In the genomic region with DNA sequence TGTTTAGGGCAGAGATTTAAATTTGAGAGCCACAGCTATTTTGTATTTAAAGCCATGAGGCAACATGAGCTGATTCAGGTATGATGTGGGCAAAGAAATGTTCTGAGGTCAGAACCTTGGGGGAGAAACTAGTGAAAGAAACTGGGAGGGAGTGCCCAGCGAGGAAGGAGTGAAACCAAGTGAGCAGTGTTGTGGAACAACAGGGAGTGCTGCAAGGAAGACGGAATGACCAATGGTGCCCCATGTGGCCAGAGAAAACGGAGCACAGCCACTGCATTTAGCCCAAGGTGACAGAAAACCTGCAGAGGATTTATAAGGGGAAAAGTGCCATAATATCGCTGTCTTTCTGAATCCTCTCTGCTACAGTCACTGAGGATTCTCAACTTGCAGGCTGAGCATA, we compare ENCODE assay signal across 2 cellular contexts.
TF ChIP-seq lines count a peak whose summit lies in the region.

No MANE protein-coding gene starts in this region.

TF ChIP-seq in SK-N-SH, 30 proteins besides CTCF, POLR2A, EP300 and RAD21 (continued from another document):
- TF ChIP-seq, protein P1, sequence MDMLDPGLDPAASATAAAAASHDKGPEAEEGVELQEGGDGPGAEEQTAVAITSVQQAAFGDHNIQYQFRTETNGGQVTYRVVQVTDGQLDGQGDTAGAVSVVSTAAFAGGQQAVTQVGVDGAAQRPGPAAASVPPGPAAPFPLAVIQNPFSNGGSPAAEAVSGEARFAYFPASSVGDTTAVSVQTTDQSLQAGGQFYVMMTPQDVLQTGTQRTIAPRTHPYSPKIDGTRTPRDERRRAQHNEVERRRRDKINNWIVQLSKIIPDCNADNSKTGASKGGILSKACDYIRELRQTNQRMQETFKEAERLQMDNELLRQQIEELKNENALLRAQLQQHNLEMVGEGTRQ (IDR thresholded peaks at IDR 0.05; ENCODE audit: borderline replicate concordance, low read depth, low read length) = no peak
- TF ChIP-seq, protein P2, sequence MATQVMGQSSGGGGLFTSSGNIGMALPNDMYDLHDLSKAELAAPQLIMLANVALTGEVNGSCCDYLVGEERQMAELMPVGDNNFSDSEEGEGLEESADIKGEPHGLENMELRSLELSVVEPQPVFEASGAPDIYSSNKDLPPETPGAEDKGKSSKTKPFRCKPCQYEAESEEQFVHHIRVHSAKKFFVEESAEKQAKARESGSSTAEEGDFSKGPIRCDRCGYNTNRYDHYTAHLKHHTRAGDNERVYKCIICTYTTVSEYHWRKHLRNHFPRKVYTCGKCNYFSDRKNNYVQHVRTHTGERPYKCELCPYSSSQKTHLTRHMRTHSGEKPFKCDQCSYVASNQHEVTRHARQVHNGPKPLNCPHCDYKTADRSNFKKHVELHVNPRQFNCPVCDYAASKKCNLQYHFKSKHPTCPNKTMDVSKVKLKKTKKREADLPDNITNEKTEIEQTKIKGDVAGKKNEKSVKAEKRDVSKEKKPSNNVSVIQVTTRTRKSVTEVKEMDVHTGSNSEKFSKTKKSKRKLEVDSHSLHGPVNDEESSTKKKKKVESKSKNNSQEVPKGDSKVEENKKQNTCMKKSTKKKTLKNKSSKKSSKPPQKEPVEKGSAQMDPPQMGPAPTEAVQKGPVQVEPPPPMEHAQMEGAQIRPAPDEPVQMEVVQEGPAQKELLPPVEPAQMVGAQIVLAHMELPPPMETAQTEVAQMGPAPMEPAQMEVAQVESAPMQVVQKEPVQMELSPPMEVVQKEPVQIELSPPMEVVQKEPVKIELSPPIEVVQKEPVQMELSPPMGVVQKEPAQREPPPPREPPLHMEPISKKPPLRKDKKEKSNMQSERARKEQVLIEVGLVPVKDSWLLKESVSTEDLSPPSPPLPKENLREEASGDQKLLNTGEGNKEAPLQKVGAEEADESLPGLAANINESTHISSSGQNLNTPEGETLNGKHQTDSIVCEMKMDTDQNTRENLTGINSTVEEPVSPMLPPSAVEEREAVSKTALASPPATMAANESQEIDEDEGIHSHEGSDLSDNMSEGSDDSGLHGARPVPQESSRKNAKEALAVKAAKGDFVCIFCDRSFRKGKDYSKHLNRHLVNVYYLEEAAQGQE (IDR thresholded peaks at IDR 0.05; ENCODE audit: low read depth, low read length) = no peak
- TF ChIP-seq NRF1 (IDR thresholded peaks at IDR 0.05; ENCODE audit: low read depth, low read length) = no peak
- no peak for TF ChIP-seq SMC3 (IDR thresholded peaks at IDR 0.05; ENCODE audit: low read depth, low read length)
- TF ChIP-seq NFIC (IDR thresholded peaks at IDR 0.05; ENCODE audit: borderline replicate concordance) = no peak
- no peak for TF ChIP-seq TCF12 (IDR thresholded peaks at IDR 0.05)
- no peak for TF ChIP-seq YY1 (IDR thresholded peaks at IDR 0.05; ENCODE audit: low read depth)
- no peak for TF ChIP-seq RXRA (IDR thresholded peaks at IDR 0.05; ENCODE audit: borderline replicate concordance, low read depth)
- no peak for TF ChIP-seq RFX5 (IDR thresholded peaks at IDR 0.05; ENCODE audit: low read length)
- TF ChIP-seq, protein P3, sequence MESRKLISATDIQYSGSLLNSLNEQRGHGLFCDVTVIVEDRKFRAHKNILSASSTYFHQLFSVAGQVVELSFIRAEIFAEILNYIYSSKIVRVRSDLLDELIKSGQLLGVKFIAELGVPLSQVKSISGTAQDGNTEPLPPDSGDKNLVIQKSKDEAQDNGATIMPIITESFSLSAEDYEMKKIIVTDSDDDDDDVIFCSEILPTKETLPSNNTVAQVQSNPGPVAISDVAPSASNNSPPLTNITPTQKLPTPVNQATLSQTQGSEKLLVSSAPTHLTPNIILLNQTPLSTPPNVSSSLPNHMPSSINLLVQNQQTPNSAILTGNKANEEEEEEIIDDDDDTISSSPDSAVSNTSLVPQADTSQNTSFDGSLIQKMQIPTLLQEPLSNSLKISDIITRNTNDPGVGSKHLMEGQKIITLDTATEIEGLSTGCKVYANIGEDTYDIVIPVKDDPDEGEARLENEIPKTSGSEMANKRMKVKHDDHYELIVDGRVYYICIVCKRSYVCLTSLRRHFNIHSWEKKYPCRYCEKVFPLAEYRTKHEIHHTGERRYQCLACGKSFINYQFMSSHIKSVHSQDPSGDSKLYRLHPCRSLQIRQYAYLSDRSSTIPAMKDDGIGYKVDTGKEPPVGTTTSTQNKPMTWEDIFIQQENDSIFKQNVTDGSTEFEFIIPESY (IDR thresholded peaks at IDR 0.05; ENCODE audit: borderline replicate concordance, low read depth) = no peak
- no peak for TF ChIP-seq FOSL2 (IDR thresholded peaks at IDR 0.05; ENCODE audit: borderline replicate concordance, low read depth)
- TF ChIP-seq CHD2 (IDR thresholded peaks at IDR 0.05; ENCODE audit: low read length, partially characterized antibody) = no peak
- no peak for TF ChIP-seq JUND (IDR thresholded peaks at IDR 0.05)
- TF ChIP-seq FOXJ3 (CRISPR knock-in tag; IDR thresholded peaks at IDR 0.05) = no peak
- no peak for TF ChIP-seq EZH2phosphoT487 (IDR thresholded peaks at IDR 0.05; ENCODE audit: borderline replicate concordance, low read depth)

TF ChIP-seq in SK-N-SH treated with all-trans-retinoic acid at 6 μM for 48 hours, 23 proteins besides CTCF, POLR2A, EP300 and RAD21 (continued from another document):
- TF ChIP-seq CSDC2 (CRISPR knock-in tag; IDR thresholded peaks at IDR 0.05) (no peak), TCF4 (CRISPR knock-in tag; IDR thresholded peaks at IDR 0.05; ENCODE audit: borderline replicate concordance) (no peak), ESRRG (CRISPR knock-in tag; IDR thresholded peaks at IDR 0.05) (no peak), ZNF70 (CRISPR knock-in tag; IDR thresholded peaks at IDR 0.05) (no peak), ISL1 (CRISPR knock-in tag; IDR thresholded peaks at IDR 0.05) (no peak), SNAI2 (CRISPR knock-in tag; IDR thresholded peaks at IDR 0.05) (no peak), ARNTL (CRISPR knock-in tag; IDR thresholded peaks at IDR 0.05; ENCODE audit: borderline replicate concordance, low read depth) (no peak), ZFP30 (CRISPR knock-in tag; IDR thresholded peaks at IDR 0.05) (no peak)
- TF ChIP-seq, protein P4, sequence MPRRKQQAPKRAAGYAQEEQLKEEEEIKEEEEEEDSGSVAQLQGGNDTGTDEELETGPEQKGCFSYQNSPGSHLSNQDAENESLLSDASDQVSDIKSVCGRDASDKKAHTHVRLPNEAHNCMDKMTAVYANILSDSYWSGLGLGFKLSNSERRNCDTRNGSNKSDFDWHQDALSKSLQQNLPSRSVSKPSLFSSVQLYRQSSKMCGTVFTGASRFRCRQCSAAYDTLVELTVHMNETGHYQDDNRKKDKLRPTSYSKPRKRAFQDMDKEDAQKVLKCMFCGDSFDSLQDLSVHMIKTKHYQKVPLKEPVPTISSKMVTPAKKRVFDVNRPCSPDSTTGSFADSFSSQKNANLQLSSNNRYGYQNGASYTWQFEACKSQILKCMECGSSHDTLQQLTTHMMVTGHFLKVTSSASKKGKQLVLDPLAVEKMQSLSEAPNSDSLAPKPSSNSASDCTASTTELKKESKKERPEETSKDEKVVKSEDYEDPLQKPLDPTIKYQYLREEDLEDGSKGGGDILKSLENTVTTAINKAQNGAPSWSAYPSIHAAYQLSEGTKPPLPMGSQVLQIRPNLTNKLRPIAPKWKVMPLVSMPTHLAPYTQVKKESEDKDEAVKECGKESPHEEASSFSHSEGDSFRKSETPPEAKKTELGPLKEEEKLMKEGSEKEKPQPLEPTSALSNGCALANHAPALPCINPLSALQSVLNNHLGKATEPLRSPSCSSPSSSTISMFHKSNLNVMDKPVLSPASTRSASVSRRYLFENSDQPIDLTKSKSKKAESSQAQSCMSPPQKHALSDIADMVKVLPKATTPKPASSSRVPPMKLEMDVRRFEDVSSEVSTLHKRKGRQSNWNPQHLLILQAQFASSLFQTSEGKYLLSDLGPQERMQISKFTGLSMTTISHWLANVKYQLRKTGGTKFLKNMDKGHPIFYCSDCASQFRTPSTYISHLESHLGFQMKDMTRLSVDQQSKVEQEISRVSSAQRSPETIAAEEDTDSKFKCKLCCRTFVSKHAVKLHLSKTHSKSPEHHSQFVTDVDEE (CRISPR knock-in tag; IDR thresholded peaks at IDR 0.05) = no peak
- TF ChIP-seq, protein P5, sequence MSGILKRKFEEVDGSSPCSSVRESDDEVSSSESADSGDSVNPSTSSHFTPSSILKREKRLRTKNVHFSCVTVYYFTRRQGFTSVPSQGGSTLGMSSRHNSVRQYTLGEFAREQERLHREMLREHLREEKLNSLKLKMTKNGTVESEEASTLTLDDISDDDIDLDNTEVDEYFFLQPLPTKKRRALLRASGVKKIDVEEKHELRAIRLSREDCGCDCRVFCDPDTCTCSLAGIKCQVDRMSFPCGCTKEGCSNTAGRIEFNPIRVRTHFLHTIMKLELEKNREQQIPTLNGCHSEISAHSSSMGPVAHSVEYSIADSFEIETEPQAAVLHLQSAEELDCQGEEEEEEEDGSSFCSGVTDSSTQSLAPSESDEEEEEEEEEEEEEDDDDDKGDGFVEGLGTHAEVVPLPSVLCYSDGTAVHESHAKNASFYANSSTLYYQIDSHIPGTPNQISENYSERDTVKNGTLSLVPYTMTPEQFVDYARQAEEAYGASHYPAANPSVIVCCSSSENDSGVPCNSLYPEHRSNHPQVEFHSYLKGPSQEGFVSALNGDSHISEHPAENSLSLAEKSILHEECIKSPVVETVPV (CRISPR knock-in tag; IDR thresholded peaks at IDR 0.05) = no peak
